14 cellular contexts compared by ENCODE assay signal in genomic region chr11:104916442-104916841, GRCh38. TPM values are rescaled to one million over a fixed set of nuclear protein-coding genes. Genes with fewer than 3 reads are reported as not detected.
DNase-seq lines count a peak whose midpoint lies in the region; ATAC-seq and TF ChIP-seq lines count a peak whose summit lies in the region.
"Had no signal": no experiment of that assay in that cellular context is flagged by ENCODE, and none has a peak within 500 bp of the region (broad histone marks: within the 10 kb centered on the region; RNA-seq: fewer than 3 reads in every experiment).

No MANE protein-coding gene starts in this region.

- H3K9me3 Mint-ChIP-seq in activated naive CD4-positive, alpha-beta T cell treated with anti-CD3 and anti-CD28 coated beads, Interleukin-2, amount 10 ng/mL, durations not matched to agents 7 days and 5 days, result peaks cover 3% of the 10 kb centered on the region
- H3K9me3 Mint-ChIP-seq in activated naive CD8-positive, alpha-beta T cell (ENCODE audit: low read depth), result no peaks in the 10 kb centered on the region
- H3K9me3 Mint-ChIP-seq: HFFc6 had no signal

- no peaks in the 10 kb centered on the region for H3K36me3 ChIP-seq in left lung
- H3K36me3 ChIP-seq in tibial nerve, result no peaks in the 10 kb centered on the region

- no peaks in the 10 kb centered on the region for H3K27me3 ChIP-seq in left lung
- H3K27me3 ChIP-seq in tibial nerve, result no peaks in the 10 kb centered on the region

- TF ChIP-seq CTCF in left lung (IDR thresholded peaks at IDR 0.05) (no peak), tibial nerve (IDR thresholded peaks at IDR 0.05) (no peak)

- H3K27ac Mint-ChIP-seq in activated naive CD4-positive, alpha-beta T cell treated with anti-CD3 and anti-CD28 coated beads, Interleukin-2, amount 10 ng/mL, durations not matched to agents 7 days and 5 days, result peak overlapping the region; percentile 85
- H3K27ac Mint-ChIP-seq in activated naive CD8-positive, alpha-beta T cell, result peak overlapping the region; percentile 91
- H3K27ac Mint-ChIP-seq: HFFc6 had no signal

- peaks cover 13% of the 10 kb centered on the region for H3K36me3 Mint-ChIP-seq in activated naive CD4-positive, alpha-beta T cell treated with anti-CD3 and anti-CD28 coated beads, Interleukin-2, amount 10 ng/mL, durations not matched to agents 7 days and 5 days
- peaks cover 4% of the 10 kb centered on the region for H3K36me3 Mint-ChIP-seq in activated naive CD8-positive, alpha-beta T cell

- TF ChIP-seq EP300 in tibial nerve (IDR thresholded peaks at IDR 0.05), result no peak

- H3K27ac ChIP-seq in left lung, result peak overlapping the region; percentile 80 to 88
- H3K27ac ChIP-seq in tibial nerve, result peak overlapping the region in 3 of 4 donors; percentile 77 to 87 (median 84)
- H3K27ac ChIP-seq: epithelial cell of prostate, KMS-11 had no signal

- ATAC-seq in left lung, result no peak
- ATAC-seq in HG02623 (IDR thresholded peaks at IDR 0.05; ENCODE audit: unreplicated experiment), result no peak

- H3K4me3 ChIP-seq in left lung, result peak overlapping the region in 1 of 2 donors; percentile 43
- H3K4me3 ChIP-seq in tibial nerve, result peak overlapping the region in 2 of 4 donors; percentile 52 to 53

- H3K4me1 ChIP-seq in left lung (peaks cover 0 to 14% of the 10 kb centered on the region in 2 donors), tibial nerve (peaks cover 0 to 36% (median 12%) of the 10 kb centered on the region in 4 donors)

- CTCF ChIA-PET in activated naive CD4-positive, alpha-beta T cell treated with anti-CD3 and anti-CD28 coated beads, Interleukin-2, amount 10 ng/mL, durations not matched to agents 7 days and 5 days (lab: Charles Lee), result interaction anchor here (1.1 kb wide), 1 partner anchor 9 kb away, joined by 3 read pairs; no protein-coding TSS in a partner anchor
- CTCF ChIA-PET in HEK293T (lab: Yijun Ruan, JAX), result no interaction called here

- H3K27me3 Mint-ChIP-seq in activated naive CD4-positive, alpha-beta T cell treated with anti-CD3 and anti-CD28 coated beads, Interleukin-2, amount 10 ng/mL, durations not matched to agents 7 days and 5 days, result no peaks in the 10 kb centered on the region
- H3K27me3 Mint-ChIP-seq in activated naive CD8-positive, alpha-beta T cell, result no peaks in the 10 kb centered on the region

- H3K9me3 ChIP-seq in left lung (no peaks in the 10 kb centered on the region), tibial nerve (no peaks in the 10 kb centered on the region)
- H3K9me3 ChIP-seq: SK-N-SH had no signal

- POLR2A ChIA-PET in HEK293T (lab: Yijun Ruan, JAX), result no interaction called here

- DNase-seq in activated naive CD4-positive, alpha-beta T cell treated with anti-CD3 and anti-CD28 coated beads, Interleukin-2, amount 10 ng/mL, durations not matched to agents 7 days and 5 days, result no peak
- DNase-seq in activated naive CD4-positive, alpha-beta T cell treated with Interleukin-2 at 50 U/mL for 16 hours, result no peak
- no peak for DNase-seq in left lung
- no peak for DNase-seq in tibial nerve (ENCODE audit: low spot score in 2 of 2)
- no peak for DNase-seq in HUDEP-2 (lab: John Stamatoyannopoulos, UW; ENCODE audit: unreplicated experiment in 76 of 76)
- no peak for DNase-seq in HEK293T (ENCODE audit: extremely low spot score)
- DNase-seq: HFFc6, NCI-H2029, SK-N-SH had no signal

- H3K4me3 Mint-ChIP-seq in activated naive CD4-positive, alpha-beta T cell treated with anti-CD3 and anti-CD28 coated beads, Interleukin-2, amount 10 ng/mL, durations not matched to agents 7 days and 5 days, result peak overlapping the region; percentile 83
- peak overlapping the region; percentile 74 for H3K4me3 Mint-ChIP-seq in activated naive CD8-positive, alpha-beta T cell
- H3K4me3 Mint-ChIP-seq: HFFc6 had no signal

- peaks cover 49% of the 10 kb centered on the region for H3K4me1 Mint-ChIP-seq in activated naive CD4-positive, alpha-beta T cell treated with anti-CD3 and anti-CD28 coated beads, Interleukin-2, amount 10 ng/mL, durations not matched to agents 7 days and 5 days
- peaks cover 62% of the 10 kb centered on the region for H3K4me1 Mint-ChIP-seq in activated naive CD8-positive, alpha-beta T cell (ENCODE audit: low read depth)

- no peak for TF ChIP-seq POLR2A in tibial nerve (IDR thresholded peaks at IDR 0.05)

- intact Hi-C loops in left lung (cut with DNase I), result no loop called here

TF ChIP-seq in HEK293T, 16 proteins besides CTCF, POLR2A, EP300 and RAD21:
- no peak for TF ChIP-seq SP1 (IDR thresholded peaks at IDR 0.05)
- TF ChIP-seq FOXM1 (IDR thresholded peaks at IDR 0.05; ENCODE audit: borderline replicate concordance), result no peak

RNA-seq across cellular contexts. Expression of gene CASP12, which starts 18.2 kb away (rescaled TPM):
- total RNA-seq in left lung (1 to 10 TPM in 1 of 2 donors, under 1 TPM in 1; 0.61 to 1.2 TPM), tibial nerve (1 to 10 TPM in 3 of 4 donors, not detected in 1; 1.7 to 2.3 (median 2.2) TPM)
- total RNA-seq: HFFc6, myocyte had no signal

RNA-seq across cellular contexts. Expression of gene CASP4, which starts 51.9 kb away (rescaled TPM):
- total RNA-seq in left lung (100 to 1,000 TPM in 1 of 2 donors, 10 to 100 TPM in 1; 91.8 to 103 TPM), tibial nerve (100 to 1,000 TPM in 1 of 4 donors, 10 to 100 TPM in 3; 60.7 to 105 (median 85.4) TPM)
